ENCODE assay signal across 17 cellular contexts in genomic region chr10:34291466-34292177, GRCh38.
A peak's percentile ranks its signal among the peaks of the same experiment; 100 is the strongest.
DNase-seq lines count a peak whose midpoint lies in the region; ATAC-seq, FAIRE-seq and TF ChIP-seq lines count a peak whose summit lies in the region.
"Had no signal": no experiment of that assay in that cellular context is flagged by ENCODE, and none has a peak within 500 bp of the region (broad histone marks: within the 10 kb centered on the region; RNA-seq: fewer than 3 reads in every experiment).

No MANE protein-coding gene starts in this region.

- BruUV-seq in HepG2 (replicated peaks; lab: Mats Ljungman, UMichigan) = no TSS peak

- H3K9ac ChIP-seq in HepG2 (ENCODE audit: insufficient read depth, low read depth, low read length) = no peak overlapping the region
- H3K9ac ChIP-seq: BLaER1 had no signal

- H4K20me1 ChIP-seq in HepG2 (ENCODE audit: insufficient read depth, low read length) = no peaks in the 10 kb centered on the region
- H4K20me1 ChIP-seq: BLaER1 had no signal

- H3K9me3 ChIP-seq in HepG2 (ENCODE audit: low read length) = no peaks in the 10 kb centered on the region
- H3K9me3 ChIP-seq: BLaER1, gastroesophageal sphincter, sigmoid colon had no signal

- no peaks in the 10 kb centered on the region for H3K27me3 ChIP-seq in HepG2 (ENCODE audit: control insufficient read depth in 1 of 2, insufficient read depth in 2 of 2, low read length in 2 of 2)
- H3K27me3 ChIP-seq: BLaER1, gastroesophageal sphincter, sigmoid colon had no signal

- H3K4me1 ChIP-seq in HepG2 (ENCODE audit: insufficient read depth, low read length) = peaks cover 32% of the 10 kb centered on the region

- DNase-seq in HepG2 (ENCODE audit: low spot score) = peak; percentile 2
- no peak for DNase-seq in immature natural killer cell
- no peak for DNase-seq in frontal cortex (ENCODE audit: low spot score in 2 of 2)
- DNase-seq in GM10266 (ENCODE audit: extremely low spot score) = no peak
- DNase-seq: activated naive CD4-positive, alpha-beta T cell; endodermal cell; left cardiac atrium; natural killer cell; NCI-H1417 treated with DMSO at 0.1 percent for 48 hours; sigmoid colon had no signal

- H3K79me2 ChIP-seq in HepG2 (ENCODE audit: insufficient read depth, low read length) = no peaks in the 10 kb centered on the region

- H3K9me3 Mint-ChIP-seq in immature natural killer cell = no peaks in the 10 kb centered on the region
- H3K9me3 Mint-ChIP-seq: endodermal cell, natural killer cell had no signal

- CTCF ChIA-PET in HepG2 (lab: Yijun Ruan, JAX; ENCODE audit: low intra/inter-chr PET ratio, low total read pairs) = no interaction called here

- no peak for TF ChIP-seq CTCF in HepG2 (CRISPR knock-in tag; IDR thresholded peaks at IDR 0.05)
- TF ChIP-seq CTCF in GM10266 (IDR thresholded peaks at IDR 0.05; ENCODE audit: control insufficient read depth, insufficient read depth, low read depth, missing control alignments) = no peak

- no peak overlapping the region for H3K27ac Mint-ChIP-seq in immature natural killer cell
- H3K27ac Mint-ChIP-seq: endodermal cell, natural killer cell had no signal

- TF ChIP-seq POLR2A in HepG2 (IDR thresholded peaks at IDR 0.05; ENCODE audit: insufficient read depth in 1 of 2, low read depth in 2 of 2, low read length in 2 of 2) = no peak

- H3K36me3 ChIP-seq in HepG2 (replicated peaks in 1 of 2; ENCODE audit: control insufficient read depth in 1 of 2, insufficient read depth in 2 of 2, low read length in 2 of 2) = no peaks in the 10 kb centered on the region
- H3K36me3 ChIP-seq: BLaER1, gastroesophageal sphincter, sigmoid colon had no signal

- peaks cover 4 to 10% (median 5%) of the 10 kb centered on the region in 3 donors for H3K27me3 Mint-ChIP-seq in immature natural killer cell (ENCODE audit: low read depth in 3 of 3)

- H3K27ac ChIP-seq in HepG2 (ENCODE audit: extremely low read length, insufficient read depth, low read length) = no peak overlapping the region
- H3K27ac ChIP-seq: BLaER1 had no signal

- H3K4me3 ChIP-seq in HepG2 (replicated peaks in 1 of 3; ENCODE audit: insufficient read depth in 1 of 3, low read depth in 2 of 3, low read length in 3 of 3) = no peak overlapping the region
- H3K4me3 ChIP-seq: BLaER1, gastroesophageal sphincter, sigmoid colon had no signal

- H3K4me1 Mint-ChIP-seq in immature natural killer cell = no peaks in the 10 kb centered on the region
- H3K4me1 Mint-ChIP-seq: natural killer cell had no signal

- FAIRE-seq in HepG2 (lab: Jason Lieb, UNC) = no peak
- no peak for FAIRE-seq in frontal cortex (lab: Jason Lieb, UNC)
- FAIRE-seq: bronchial epithelial cell had no signal

- POLR2A ChIA-PET in HepG2 (lab: Yijun Ruan, JAX) = no interaction called here

- no peak overlapping the region for H3K4me2 ChIP-seq in HepG2 (ENCODE audit: low read depth, low read length)
- H3K4me2 ChIP-seq: BLaER1 had no signal

- no peak overlapping the region for H2AFZ ChIP-seq in HepG2 (ENCODE audit: low read length)

- TF ChIP-seq EP300 in HepG2 (IDR thresholded peaks at IDR 0.05; ENCODE audit: low read depth in 2 of 2, low read length in 2 of 2) (no peak), HepG2 (CRISPR knock-in tag; IDR thresholded peaks at IDR 0.05; ENCODE audit: borderline replicate concordance) (no peak)

- intact Hi-C loops in HepG2 (cut with micrococcal nuclease; ENCODE audit: unreplicated experiment) = loop anchor here (10.0 kb wide), 1 partner anchor 957 kb away; the partner anchor contains the start of gene NRP1

- 80% methylated on average over 5 of the region's 6 CpGs for WGBS in HepG2 (ENCODE audit: low lambda C conversion rate)

- no peak overlapping the region for H3K4me3 Mint-ChIP-seq in immature natural killer cell
- H3K4me3 Mint-ChIP-seq: endodermal cell, natural killer cell had no signal

- H3K36me3 Mint-ChIP-seq in immature natural killer cell = no peaks in the 10 kb centered on the region
- H3K36me3 Mint-ChIP-seq: natural killer cell had no signal

- no peak for TF ChIP-seq RAD21 in HepG2 (CRISPR knock-in tag; IDR thresholded peaks at IDR 0.05)

- in situ Hi-C loops in HepG2 (cut with HindIII; ENCODE audit: extremely low pct_ligation_motif_present, low pct_unique_long_range_greater_than_20kb) = no loop called here

- peak; percentile 85 for ATAC-seq in GM18867 (IDR thresholded peaks at IDR 0.05; ENCODE audit: unreplicated experiment)
- peak; percentile 73 for ATAC-seq in GM21528 (IDR thresholded peaks at IDR 0.05; ENCODE audit: low FRiP score, unreplicated experiment)
- ATAC-seq in HG03175 (IDR thresholded peaks at IDR 0.05; ENCODE audit: unreplicated experiment) = peak; percentile 90
- no peak for ATAC-seq in HepG2
- ATAC-seq in HG02852 (IDR thresholded peaks at IDR 0.05; ENCODE audit: unreplicated experiment) = no peak
- ATAC-seq: natural killer cell had no signal

TF ChIP-seq in HepG2, 621 proteins besides CTCF, POLR2A, EP300 and RAD21:
- TF ChIP-seq ZNF629 (CRISPR knock-in tag; conservative IDR thresholded peaks at IDR 0.05) (peak; percentile 43; the same call in 1 of the 2 replicates), ZMYM4 (CRISPR knock-in tag; IDR thresholded peaks at IDR 0.05) (peak; percentile 58), MAFF (IDR thresholded peaks at IDR 0.05; ENCODE audit: low read depth, low read length) (peak; percentile 48; the same call in 1 of the 2 replicates), TCF7 (IDR thresholded peaks at IDR 0.05; ENCODE audit: low read depth) (no peak), USF2 (IDR thresholded peaks at IDR 0.05; ENCODE audit: low read depth, low read length) (no peak), USF2 (CRISPR knock-in tag; IDR thresholded peaks at IDR 0.05; ENCODE audit: borderline replicate concordance) (no peak), MAFK (conservative IDR thresholded peaks at IDR 0.05 in 1 of 2, IDR thresholded peaks at IDR 0.05 in 1 of 2; ENCODE audit: low read length in 2 of 2) (peak; percentile 44 to 68), ZNF234 (CRISPR knock-in tag; conservative IDR thresholded peaks at IDR 0.05) (no peak), ZNF770 (CRISPR knock-in tag; IDR thresholded peaks at IDR 0.05) (peak; percentile 56; the same call in 1 of the 2 replicates), HNF4A (CRISPR knock-in tag; IDR thresholded peaks at IDR 0.05) (0 out of 2 replicates have a peak, but pooled peaks have one; percentile 22), MBD4 (IDR thresholded peaks at IDR 0.05; ENCODE audit: borderline replicate concordance, low read length) (no peak), ZMYM3 (CRISPR knock-in tag; IDR thresholded peaks at IDR 0.05) (0 out of 2 replicates have a peak, but pooled peaks have one; percentile 46)

Comparison
In these comparisons a context has a peak if more than half of its experiments do, and no peak if none do; other contexts are left out.
1. ATAC-seq: peak in GM18867 (single experiment), GM21528 (single experiment) and HG03175 (single experiment); none in HepG2 (single experiment) and HG02852 (single experiment).